26 cellular contexts compared by ENCODE assay signal in genomic region chr21:42859891-42860230, GRCh38.
"Had no signal": no experiment of that assay in that cellular context is flagged by ENCODE, and none has a peak within 500 bp of the region (broad histone marks: within the 10 kb centered on the region; RNA-seq: fewer than 3 reads in every experiment).

No MANE protein-coding gene starts in this region.

- H3K9ac ChIP-seq: neural progenitor cell had no signal

- H3K27ac ChIP-seq: left lung, neural progenitor cell, neutrophil, ovary, right atrium auricular region, right lobe of liver, tibial nerve, uterus had no signal

- H3K4me2 ChIP-seq: neural progenitor cell, smooth muscle cell had no signal

- ATAC-seq: left colon; left lung; natural killer cell; right lobe of liver; stimulated activated memory B cell treated with anti-CD40 and anti-IgM and Interleukin-4, amounts not matched to agents 10 μg/mL and 1 μg/mL and 100 μg/mL, for 72 hours; stimulated activated naive CD8-positive, alpha-beta T cell treated with anti-CD3 and anti-CD28 coated beads, Interleukin-15, amount 100 ng/mL, for 72 hours had no signal

- FAIRE-seq: keratinocyte had no signal

- H2AFZ ChIP-seq: neural progenitor cell had no signal

- H3K9me3 ChIP-seq: left lung, neutrophil, ovary, right atrium auricular region, right lobe of liver, tibial nerve, uterus had no signal

- H3K4me3 ChIP-seq: left lung, lung, neural progenitor cell, ovary, right atrium auricular region, right lobe of liver, smooth muscle cell, tibial nerve, uterus had no signal

- DNase-seq: hippocampal formation; left colon; mesendoderm; naive B cell; natural killer cell; nephron progenitor cell; occipital lobe; stimulated activated CD4-positive, alpha-beta T cell treated with anti-CD3 and anti-CD28 coated beads, Interleukin-1b, Interleukin-23, amount 100 ng/mL, for 48 hours; stimulated activated CD4-positive, alpha-beta T cell treated with anti-CD3 and anti-CD28 coated beads, Interleukin-2, amount 100 ng/mL, for 48 hours; stimulated activated CD4-positive, alpha-beta T cell treated with anti-CD3 and anti-CD28 coated beads, Interleukin-4, amount 100 ng/mL, for 4 hours; stimulated activated CD8-positive, alpha-beta memory T cell treated with anti-CD3 and anti-CD28 coated beads, Interleukin-4, amount 100 ng/mL, for 48 hours; stimulated activated naive CD4-positive, alpha-beta T cell treated with Interleukin-2 at 50 U/mL for 16 hours; stimulated activated naive CD8-positive, alpha-beta T cell treated with anti-CD3 and anti-CD28 coated beads, Interleukin-15, amount 100 ng/mL, for 72 hours; substantia nigra; uterus had no signal

- H3K27me3 ChIP-seq: left lung, neural progenitor cell, neutrophil, ovary, right atrium auricular region, right lobe of liver, tibial nerve, uterus had no signal

- H3K36me3 ChIP-seq: neural progenitor cell, ovary, uterus had no signal

- H3K4me1 ChIP-seq: left lung, neural progenitor cell, right atrium auricular region, right lobe of liver, tibial nerve, uterus had no signal
